In genomic region chr10:74977913-74978847, GRCh38 we compare ENCODE assay signal across 9 cellular contexts.
DNase-seq lines count a peak whose midpoint lies in the region; ATAC-seq and TF ChIP-seq lines count a peak whose summit lies in the region.
"Had no signal": no experiment of that assay in that cellular context is flagged by ENCODE, and none has a peak within 500 bp of the region (broad histone marks: within the 10 kb centered on the region; RNA-seq: fewer than 3 reads in every experiment).

No MANE protein-coding gene starts in this region.

- intact Hi-C loops in esophagus muscularis mucosa (cut with DNase I) = no loop called here

- no peak for TF ChIP-seq CTCF in GM06990 (IDR thresholded peaks at IDR 0.05; ENCODE audit: insufficient read depth, low read length, poor library complexity, severe bottlenecking)
- TF ChIP-seq CTCF in esophagus muscularis mucosa (IDR thresholded peaks at IDR 0.05) = no peak
- TF ChIP-seq CTCF in RWPE1 (conservative IDR thresholded peaks at IDR 0.05; ENCODE audit: low read depth) = no peak
- no peak for TF ChIP-seq CTCF in chondrocyte (IDR thresholded peaks at IDR 0.05)

- peak; percentile 81 for ATAC-seq in GM19397 (IDR thresholded peaks at IDR 0.05; ENCODE audit: unreplicated experiment)
- ATAC-seq in HG03175 (IDR thresholded peaks at IDR 0.05; ENCODE audit: unreplicated experiment) = peak; percentile 92

- H3K9me3 ChIP-seq in esophagus muscularis mucosa = no peaks in the 10 kb centered on the region

- peaks cover 20% of the 10 kb centered on the region for H3K36me3 Mint-ChIP-seq in chondrocyte (ENCODE audit: low read depth)

- CTCF ChIA-PET in RWPE1 (lab: Yijun Ruan, JAX) = interaction anchor here (0.6 kb wide), 1 partner anchor 351 kb away, joined by 6 read pairs; no protein-coding TSS in a partner anchor

- no peaks in the 10 kb centered on the region for H3K36me3 ChIP-seq in GM06990 (ENCODE audit: control insufficient read depth, insufficient read depth, low read length)
- H3K36me3 ChIP-seq in esophagus muscularis mucosa = peaks cover 15 to 49% (median 30%) of the 10 kb centered on the region in 4 donors

- DNase-seq in GM06990 (ENCODE audit: extremely low read depth, insufficient read length) = peak; percentile 63
- DNase-seq in activated gamma-delta T cell treated with anti-CD3 and anti-CD28 coated beads, Interleukin-2, amount 50 U/mL, for 16 hours (ENCODE audit: low read depth) = peak; percentile 24
- no peak for DNase-seq in esophagus muscularis mucosa (ENCODE audit: extremely low spot score)
- no peak for DNase-seq in RWPE1 (ENCODE audit: low spot score)
- no peak for DNase-seq in COR-L47 (lab: John Stamatoyannopoulos, UW)
- no peak for DNase-seq in chondrocyte (ENCODE audit: low spot score)

- H3K27ac Mint-ChIP-seq in chondrocyte (ENCODE audit: unreplicated experiment) = no peak overlapping the region

- POLR2A ChIA-PET in RWPE1 (lab: Yijun Ruan, JAX; ENCODE audit: low non-redundant PET) = no interaction called here

- no peaks in the 10 kb centered on the region for H3K27me3 ChIP-seq in GM06990 (replicated peaks; ENCODE audit: control insufficient read depth, insufficient read depth, low read length)
- no peaks in the 10 kb centered on the region for H3K27me3 ChIP-seq in esophagus muscularis mucosa

- H3K4me1 ChIP-seq in esophagus muscularis mucosa = peaks cover 12 to 32% (median 26%) of the 10 kb centered on the region in 4 donors
- H3K4me1 ChIP-seq: parathyroid adenoma had no signal

- no peak overlapping the region for H3K4me3 Mint-ChIP-seq in chondrocyte (ENCODE audit: unreplicated experiment)

- no peak for TF ChIP-seq POLR2A in esophagus muscularis mucosa (IDR thresholded peaks at IDR 0.05; ENCODE audit: low read depth)

- no peak for TF ChIP-seq EP300 in esophagus muscularis mucosa (IDR thresholded peaks at IDR 0.05)

- no peaks in the 10 kb centered on the region for H3K9me3 Mint-ChIP-seq in chondrocyte (ENCODE audit: low read depth)

- WGBS in esophagus muscularis mucosa = 89% methylated on average over 8 of the region's 8 CpGs

- no peaks in the 10 kb centered on the region for H3K4me1 Mint-ChIP-seq in chondrocyte (ENCODE audit: low read depth)

- H3K27ac ChIP-seq in esophagus muscularis mucosa (replicated peaks in 1 of 4) = no peak overlapping the region
- no peak overlapping the region for H3K27ac ChIP-seq in RWPE1
- H3K27ac ChIP-seq: parathyroid adenoma had no signal

- no peaks in the 10 kb centered on the region for H3K27me3 Mint-ChIP-seq in chondrocyte (ENCODE audit: low read depth)

- H3K4me3 ChIP-seq in GM06990 (replicated peaks; ENCODE audit: low read depth, low read length) = no peak overlapping the region
- H3K4me3 ChIP-seq in esophagus muscularis mucosa = no peak overlapping the region

Comparison
In these comparisons a context has a peak if more than half of its experiments do, and no peak if none do; other contexts are left out.
1. DNase-seq: peak in GM06990 (single experiment) and activated gamma-delta T cell treated with anti-CD3 and anti-CD28 coated beads, Interleukin-2, amount 50 U/mL, for 16 hours (single experiment); none in esophagus muscularis mucosa (single experiment), RWPE1 (single experiment), COR-L47 (single experiment) and chondrocyte (single experiment).